21 cellular contexts compared by ENCODE assay signal in the genomic region with DNA sequence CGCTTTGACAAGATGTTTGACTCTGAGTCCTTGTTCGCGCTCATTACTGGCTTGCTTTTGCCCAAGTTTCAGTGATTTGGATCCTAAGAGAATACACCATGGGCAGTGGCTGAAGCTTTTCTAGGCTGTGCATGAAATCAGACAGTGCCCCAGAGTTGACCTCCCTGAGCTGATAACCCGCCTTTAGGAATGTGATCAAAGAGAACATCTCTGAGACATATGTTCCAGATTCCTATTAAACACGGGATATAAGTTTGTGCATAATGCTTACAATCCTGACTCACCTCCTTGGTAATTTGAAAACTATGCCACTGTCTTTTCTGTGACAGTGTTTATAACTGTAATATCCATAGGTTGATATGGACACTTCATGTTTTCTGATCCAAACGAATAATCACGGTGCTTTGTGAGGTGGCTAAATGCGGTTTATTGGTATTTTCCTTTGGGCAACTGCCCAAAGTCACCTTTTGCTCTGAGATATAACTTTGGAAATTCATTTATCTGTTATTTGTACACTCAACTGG.
DNase-seq lines count a peak whose midpoint lies in the region; ATAC-seq and TF ChIP-seq lines count a peak whose summit lies in the region.
"Had no signal": no experiment of that assay in that cellular context is flagged by ENCODE, and none has a peak within 500 bp of the region (broad histone marks: within the 10 kb centered on the region; RNA-seq: fewer than 3 reads in every experiment).

No MANE protein-coding gene starts in this region.

- no peaks in the 10 kb centered on the region for H3K9me2 ChIP-seq in PC-3 (replicated peaks; ENCODE audit: low read length)

- TF ChIP-seq CTCF in PC-3 (conservative IDR thresholded peaks at IDR 0.05; ENCODE audit: low read depth, low read length) = no peak

- intact Hi-C loops in PC-3 (cut with micrococcal nuclease) = no loop called here

- H3K4me1 ChIP-seq in PC-3 (ENCODE audit: insufficient read depth, low read length) = peaks cover 38% of the 10 kb centered on the region
- H3K4me1 ChIP-seq: A549; BE2C; BLaER1 treated with 17β-estradiol and CSF1 and Interleukin-3, amounts not matched to agents 10 nM and 100 nM had no signal

- H3K4me3 Mint-ChIP-seq in activated naive CD4-positive, alpha-beta T cell treated with anti-CD3 and anti-CD28 coated beads, Interleukin-2, amount 10 ng/mL, durations not matched to agents 7 days and 5 days = no peak overlapping the region
- H3K4me3 Mint-ChIP-seq in activated T-cell treated with anti-CD3 and anti-CD28 coated beads, Interleukin-2, amount 50 U/mL, for 24 hours = no peak overlapping the region
- H3K4me3 Mint-ChIP-seq: CD14-positive monocyte; CD4-positive, alpha-beta T cell; CD8-positive, alpha-beta memory T cell; GM23338; H9 had no signal

- POLR2A ChIA-PET in PC-3 (lab: Charles Lee; ENCODE audit: unreplicated experiment) = no interaction called here

- no peaks in the 10 kb centered on the region for H3K4me1 Mint-ChIP-seq in activated naive CD4-positive, alpha-beta T cell treated with anti-CD3 and anti-CD28 coated beads, Interleukin-2, amount 10 ng/mL, durations not matched to agents 7 days and 5 days
- no peaks in the 10 kb centered on the region for H3K4me1 Mint-ChIP-seq in activated T-cell treated with anti-CD3 and anti-CD28 coated beads, Interleukin-2, amount 50 U/mL, for 24 hours (ENCODE audit: low read depth)
- H3K4me1 Mint-ChIP-seq: CD14-positive monocyte; CD8-positive, alpha-beta memory T cell had no signal

- H3K9ac ChIP-seq in PC-3 (ENCODE audit: low read length) = no peak overlapping the region
- H3K9ac ChIP-seq: BLaER1 treated with 17β-estradiol and CSF1 and Interleukin-3, amounts not matched to agents 10 nM and 100 nM had no signal

- no peak overlapping the region for H3K27ac Mint-ChIP-seq in activated naive CD4-positive, alpha-beta T cell treated with anti-CD3 and anti-CD28 coated beads, Interleukin-2, amount 10 ng/mL, durations not matched to agents 7 days and 5 days
- H3K27ac Mint-ChIP-seq in activated T-cell treated with anti-CD3 and anti-CD28 coated beads, Interleukin-2, amount 50 U/mL, for 24 hours = no peak overlapping the region
- H3K27ac Mint-ChIP-seq: CD14-positive monocyte; CD4-positive, alpha-beta T cell; CD8-positive, alpha-beta memory T cell; GM23338; H9 had no signal

- CTCF ChIA-PET in PC-3 (lab: Charles Lee) = no interaction called here
- CTCF ChIA-PET in activated naive CD4-positive, alpha-beta T cell treated with anti-CD3 and anti-CD28 coated beads, Interleukin-2, amount 10 ng/mL, durations not matched to agents 7 days and 5 days (lab: Charles Lee) = no interaction called here

- no peaks in the 10 kb centered on the region for H3K79me2 ChIP-seq in PC-3 (ENCODE audit: low read length)

- H3K36me3 Mint-ChIP-seq in activated naive CD4-positive, alpha-beta T cell treated with anti-CD3 and anti-CD28 coated beads, Interleukin-2, amount 10 ng/mL, durations not matched to agents 7 days and 5 days = no peaks in the 10 kb centered on the region
- H3K36me3 Mint-ChIP-seq in activated T-cell treated with anti-CD3 and anti-CD28 coated beads, Interleukin-2, amount 50 U/mL, for 24 hours (ENCODE audit: low read depth) = no peaks in the 10 kb centered on the region
- H3K36me3 Mint-ChIP-seq: CD14-positive monocyte; CD8-positive, alpha-beta memory T cell had no signal

- H3K36me3 ChIP-seq in PC-3 (ENCODE audit: low read depth, low read length) = no peaks in the 10 kb centered on the region
- H3K36me3 ChIP-seq: BE2C; BLaER1 treated with 17β-estradiol and CSF1 and Interleukin-3, amounts not matched to agents 10 nM and 100 nM had no signal

- H3K27ac ChIP-seq in PC-3 (ENCODE audit: low read length) = peak overlapping the region; percentile 45
- H3K27ac ChIP-seq: A549; BLaER1 treated with 17β-estradiol and CSF1 and Interleukin-3, amounts not matched to agents 10 nM and 100 nM had no signal

- DNase-seq in ELR (ENCODE audit: low read depth) (peak; percentile 39), PC-3 (peak; percentile 93), iris pigment epithelial cell (ENCODE audit: low read depth) (peak; percentile 21), GM03348 (ENCODE audit: low spot score) (no peak)
- DNase-seq in activated naive CD4-positive, alpha-beta T cell treated with anti-CD3 and anti-CD28 coated beads, Interleukin-2, amount 10 ng/mL, durations not matched to agents 7 days and 5 days = no peak
- no peak for DNase-seq in activated T-cell treated with anti-CD3 and anti-CD28 coated beads, Interleukin-2, amount 50 U/mL, for 24 hours
- DNase-seq: 8988T; ACHN; AML-193; BE2C; CD4-positive, alpha-beta T cell; CD8-positive, alpha-beta memory T cell; DMS 273 treated with DMSO at 0.1 percent for 48 hours; DMS79; H9 had no signal

- no peaks in the 10 kb centered on the region for H3K9me3 Mint-ChIP-seq in activated naive CD4-positive, alpha-beta T cell treated with anti-CD3 and anti-CD28 coated beads, Interleukin-2, amount 10 ng/mL, durations not matched to agents 7 days and 5 days
- peaks cover 8% of the 10 kb centered on the region for H3K9me3 Mint-ChIP-seq in activated T-cell treated with anti-CD3 and anti-CD28 coated beads, Interleukin-2, amount 50 U/mL, for 24 hours
- H3K9me3 Mint-ChIP-seq: GM23338, H9 had no signal

- H3K27me3 Mint-ChIP-seq in activated naive CD4-positive, alpha-beta T cell treated with anti-CD3 and anti-CD28 coated beads, Interleukin-2, amount 10 ng/mL, durations not matched to agents 7 days and 5 days = no peaks in the 10 kb centered on the region
- no peaks in the 10 kb centered on the region for H3K27me3 Mint-ChIP-seq in activated T-cell treated with anti-CD3 and anti-CD28 coated beads, Interleukin-2, amount 50 U/mL, for 24 hours
- H3K27me3 Mint-ChIP-seq: CD4-positive, alpha-beta T cell; CD8-positive, alpha-beta memory T cell had no signal

- peak overlapping the region; percentile 1; the same call in 1 of the 2 replicates for H3K4me3 ChIP-seq in PC-3 (ENCODE audit: low read length)
- H3K4me3 ChIP-seq: A549; BLaER1 treated with 17β-estradiol and CSF1 and Interleukin-3, amounts not matched to agents 10 nM and 100 nM; GM12878; GM23338 had no signal

- peak overlapping the region; percentile 5; the same call in 1 of the 2 replicates for H2AFZ ChIP-seq in PC-3 (ENCODE audit: low read length)
- H2AFZ ChIP-seq: GM23338 had no signal

- ATAC-seq in PC-3 = peak; percentile 86
- ATAC-seq: A549, GM12878, GM23338, HCT116 had no signal

- no peaks in the 10 kb centered on the region for H4K20me1 ChIP-seq in PC-3 (ENCODE audit: low read length)
- H4K20me1 ChIP-seq: BLaER1 treated with 17β-estradiol and CSF1 and Interleukin-3, amounts not matched to agents 10 nM and 100 nM had no signal

- H3K4me2 ChIP-seq in PC-3 (ENCODE audit: low read length) = peak overlapping the region; percentile 48
- H3K4me2 ChIP-seq: A549; BLaER1 treated with 17β-estradiol and CSF1 and Interleukin-3, amounts not matched to agents 10 nM and 100 nM; GM23338 had no signal

- H3K9me3 ChIP-seq in PC-3 (ENCODE audit: low read length) = no peaks in the 10 kb centered on the region
- H3K9me3 ChIP-seq: A549; BE2C; BLaER1 treated with 17β-estradiol and CSF1 and Interleukin-3, amounts not matched to agents 10 nM and 100 nM had no signal

- H3K27me3 ChIP-seq in PC-3 (ENCODE audit: low read length) = no peaks in the 10 kb centered on the region
- H3K27me3 ChIP-seq: BE2C; BLaER1 treated with 17β-estradiol and CSF1 and Interleukin-3, amounts not matched to agents 10 nM and 100 nM had no signal

- no TSS peak for BruUV-seq in PC-3 (replicated peaks; lab: Mats Ljungman, UMichigan)

- no peaks in the 10 kb centered on the region for H3F3A ChIP-seq in PC-3 (ENCODE audit: low read length, unreplicated experiment)

Comparison
In these comparisons a context has a peak if more than half of its experiments do, and no peak if none do; other contexts are left out.
1. DNase-seq: peak in ELR (single experiment), PC-3 (single experiment) and iris pigment epithelial cell (single experiment); none in GM03348 (single experiment), activated naive CD4-positive, alpha-beta T cell treated with anti-CD3 and anti-CD28 coated beads, Interleukin-2, amount 10 ng/mL, durations not matched to agents 7 days and 5 days (single experiment) and activated T-cell treated with anti-CD3 and anti-CD28 coated beads, Interleukin-2, amount 50 U/mL, for 24 hours (single experiment).